17 cellular contexts compared by ENCODE assay signal in genomic region chr10:99285846-99286245, GRCh38. TPM values are rescaled to one million over a fixed set of nuclear protein-coding genes. Genes with fewer than 3 reads are reported as not detected.
DNase-seq lines count a peak whose midpoint lies in the region; ATAC-seq and TF ChIP-seq lines count a peak whose summit lies in the region.
"Had no signal": no experiment of that assay in that cellular context is flagged by ENCODE, and none has a peak within 500 bp of the region (broad histone marks: within the 10 kb centered on the region; RNA-seq: fewer than 3 reads in every experiment).

No MANE protein-coding gene starts in this region.

- no peaks in the 10 kb centered on the region for H3K36me3 Mint-ChIP-seq in activated CD8-positive, alpha-beta T cell treated with anti-CD3 and anti-CD28 coated beads for 36 hours (ENCODE audit: low read depth)
- H3K36me3 Mint-ChIP-seq: IgD-negative memory B cell had no signal

- POLR2A ChIA-PET in activated CD8-positive, alpha-beta T cell treated with anti-CD3 and anti-CD28 coated beads for 36 hours (lab: Charles Lee) = no interaction called here

- intact Hi-C loops in activated CD8-positive, alpha-beta T cell treated with anti-CD3 and anti-CD28 coated beads for 36 hours (cut with micrococcal nuclease) = no loop called here

- H3K4me1 Mint-ChIP-seq in activated CD8-positive, alpha-beta T cell treated with anti-CD3 and anti-CD28 coated beads for 36 hours (ENCODE audit: low read depth) = no peaks in the 10 kb centered on the region
- H3K4me1 Mint-ChIP-seq: IgD-negative memory B cell had no signal

- CTCF ChIA-PET in activated CD8-positive, alpha-beta T cell treated with anti-CD3 and anti-CD28 coated beads for 36 hours (lab: Charles Lee) = no interaction called here

- H3K4me3 Mint-ChIP-seq in activated CD8-positive, alpha-beta T cell treated with anti-CD3 and anti-CD28 coated beads for 36 hours = no peak overlapping the region
- H3K4me3 Mint-ChIP-seq: IgD-negative memory B cell had no signal

- no peak overlapping the region for H3K4me3 ChIP-seq in astrocyte of the cerebellum (ENCODE audit: low read depth, low read length)
- H3K4me3 ChIP-seq: A549, SK-N-MC had no signal

- no peaks in the 10 kb centered on the region for H3K27me3 ChIP-seq in foreskin keratinocyte

- no peak overlapping the region for H3K27ac Mint-ChIP-seq in activated CD8-positive, alpha-beta T cell treated with anti-CD3 and anti-CD28 coated beads for 36 hours
- H3K27ac Mint-ChIP-seq: IgD-negative memory B cell had no signal

- DNase-seq in EL (peak; percentile 67), LHCN-M2 (ENCODE audit: low read depth) (peak; percentile 38), astrocyte of the cerebellum (ENCODE audit: low read depth) (peak; percentile 5), foreskin keratinocyte (peak in 1 of 2 donors; percentile 69), superior temporal gyrus (ENCODE audit: extremely low spot score) (no peak), islet precursor cell (no peak)
- no peak for DNase-seq in activated CD8-positive, alpha-beta T cell treated with anti-CD3 and anti-CD28 coated beads for 36 hours
- DNase-seq: COR-L47, NCI-H2029, NCI-H774 had no signal

- in situ Hi-C loops in astrocyte of the cerebellum (cut with HindIII; ENCODE audit: low sequenced_read_pairs) = no loop called here

- H3K27ac ChIP-seq in foreskin keratinocyte = no peak overlapping the region
- H3K27ac ChIP-seq: A549, C4-2B, SK-N-MC had no signal

- H3K4me1 ChIP-seq in foreskin keratinocyte = peaks cover 9% of the 10 kb centered on the region
- H3K4me1 ChIP-seq: A549 had no signal

- H3K27me3 Mint-ChIP-seq in activated CD8-positive, alpha-beta T cell treated with anti-CD3 and anti-CD28 coated beads for 36 hours = peaks cover 18% of the 10 kb centered on the region

- H3K9me3 Mint-ChIP-seq in activated CD8-positive, alpha-beta T cell treated with anti-CD3 and anti-CD28 coated beads for 36 hours = peaks cover 7% of the 10 kb centered on the region

- no peak for TF ChIP-seq CTCF in astrocyte of the cerebellum (IDR thresholded peaks at IDR 0.05; ENCODE audit: low read depth, low read length, missing control alignments)
- no peak for TF ChIP-seq CTCF in foreskin keratinocyte (conservative IDR thresholded peaks at IDR 0.05)
- no peak for TF ChIP-seq CTCF in activated CD8-positive, alpha-beta T cell treated with anti-CD3 and anti-CD28 coated beads for 36 hours (IDR thresholded peaks at IDR 0.05)

- ATAC-seq in foreskin keratinocyte (peak; percentile 94), HG02798 (IDR thresholded peaks at IDR 0.05; ENCODE audit: poor library complexity, unreplicated experiment) (no peak)
- no peak for ATAC-seq in activated CD8-positive, alpha-beta T cell treated with anti-CD3 and anti-CD28 coated beads for 36 hours
- ATAC-seq: A549 had no signal

RNA-seq across cellular contexts. Expression of gene CNNM1, which starts 43.3 kb away (rescaled TPM):
- 0.17 and 0.32 TPM in 2 replicates for total RNA-seq in LHCN-M2 (2014; rRNA removed)
- 0.19 TPM for polyA plus RNA-seq in LHCN-M2 (2012)
- total RNA-seq in foreskin keratinocyte = 0.31 and 0.42 TPM in 2 replicates
- 0.11 and 0.16 TPM in 2 replicates for polyA plus RNA-seq in foreskin keratinocyte
- total RNA-seq in activated CD8-positive, alpha-beta T cell treated with anti-CD3 and anti-CD28 coated beads for 36 hours = 1 to 10 TPM in 1 of 2 experiments, under 1 TPM in 1; 0.83 to 1.2 TPM
- total RNA-seq: HT-29 had no signal
- polyA plus RNA-seq: IgD-negative memory B cell had no signal

RNA-seq across cellular contexts. Expression of gene HPSE2, which starts 50.2 kb away (rescaled TPM):
- not detected in 2 replicates for total RNA-seq in LHCN-M2 (2014; rRNA removed)
- polyA plus RNA-seq in LHCN-M2 (2012) = not detected
- total RNA-seq in foreskin keratinocyte = not detected in 2 replicates
- polyA plus RNA-seq in foreskin keratinocyte = not detected in 2 replicates
- total RNA-seq in activated CD8-positive, alpha-beta T cell treated with anti-CD3 and anti-CD28 coated beads for 36 hours = not detected
- total RNA-seq: NCI-H460 had no signal
- polyA plus RNA-seq: A549, IgD-negative memory B cell had no signal

Comparison
In these comparisons a context has a peak if more than half of its experiments do, and no peak if none do; other contexts are left out.
1. DNase-seq: peak in EL (single experiment), LHCN-M2 (single experiment) and astrocyte of the cerebellum (single experiment); none in superior temporal gyrus (single experiment), activated CD8-positive, alpha-beta T cell treated with anti-CD3 and anti-CD28 coated beads for 36 hours (single experiment) and islet precursor cell (single experiment).